In genomic region chr2:173451137-173451536, GRCh38 we compare ENCODE assay signal across 1 cellular context.
TF ChIP-seq lines count a peak whose summit lies in the region.

No MANE protein-coding gene starts in this region.

TF ChIP-seq in H1, 55 proteins besides CTCF, POLR2A, EP300 and RAD21 (continued from another document):
- TF ChIP-seq CHD7 (IDR thresholded peaks at IDR 0.05; ENCODE audit: insufficient replicate concordance, low read length) (no peak), CEBPB (IDR thresholded peaks at IDR 0.05; ENCODE audit: low read depth, low read length) (no peak), ZNF274 (IDR thresholded peaks at IDR 0.05; ENCODE audit: borderline replicate concordance, extremely low read depth, low read length) (no peak), TBP (IDR thresholded peaks at IDR 0.05; ENCODE audit: low read depth, low read length) (no peak), YY1 (IDR thresholded peaks at IDR 0.05; ENCODE audit: low read depth, low read length) (no peak), BRCA1 (IDR thresholded peaks at IDR 0.05; ENCODE audit: low read depth, low read length) (no peak), SAP30 (IDR thresholded peaks at IDR 0.05; ENCODE audit: insufficient read depth, insufficient replicate concordance, low read length) (no peak), KDM1A (IDR thresholded peaks at IDR 0.05; ENCODE audit: borderline replicate concordance, low read length) (no peak), BCL11A (IDR thresholded peaks at IDR 0.05; ENCODE audit: low read depth in 2 of 2, low read length in 2 of 2) (no peak), GTF2F1 (IDR thresholded peaks at IDR 0.05; ENCODE audit: borderline replicate concordance, low read depth, low read length) (no peak)
